In genomic region chr6:29828471-29828797, GRCh38 we compare ENCODE assay signal across 12 cellular contexts. TPM values are rescaled to one million over a fixed set of nuclear protein-coding genes. Genes with fewer than 3 reads are reported as not detected.
DNase-seq lines count a peak whose midpoint lies in the region; ATAC-seq and TF ChIP-seq lines count a peak whose summit lies in the region.
"Had no signal": no experiment of that assay in that cellular context is flagged by ENCODE, and none has a peak within 500 bp of the region (broad histone marks: within the 10 kb centered on the region; RNA-seq: fewer than 3 reads in every experiment).

No MANE protein-coding gene starts in this region.

- H3K4me1 ChIP-seq in naive thymus-derived CD4-positive, alpha-beta T cell (ENCODE audit: control insufficient read depth in 2 of 2, insufficient read depth in 2 of 2, low read length in 2 of 2): no peaks in the 10 kb centered on the region
- H3K4me1 ChIP-seq in thoracic aorta (ENCODE audit: control insufficient read depth in 1 of 2, low read depth in 2 of 2): peaks cover 0 to 5% of the 10 kb centered on the region in 2 donors
- H3K4me1 ChIP-seq in tibial artery: peaks cover 0 to 11% (median 7%) of the 10 kb centered on the region in 4 donors
- H3K4me1 ChIP-seq: HAP-1 had no signal

- peaks cover 13% of the 10 kb centered on the region for H3K4me1 Mint-ChIP-seq in activated CD8-positive, alpha-beta memory T cell treated with anti-CD3 and anti-CD28 coated beads, Interleukin-2, amount 10 ng/mL, durations not matched to agents 7 days and 5 days
- peaks cover 0 to 13% (median 9%) of the 10 kb centered on the region in 7 donors for H3K4me1 Mint-ChIP-seq in naive thymus-derived CD4-positive, alpha-beta T cell

- no peaks in the 10 kb centered on the region for H3K36me3 Mint-ChIP-seq in activated CD8-positive, alpha-beta memory T cell treated with anti-CD3 and anti-CD28 coated beads, Interleukin-2, amount 10 ng/mL, durations not matched to agents 7 days and 5 days
- H3K36me3 Mint-ChIP-seq in naive thymus-derived CD4-positive, alpha-beta T cell: no peaks in the 10 kb centered on the region

- peak overlapping the region in 34 of 59 donors; percentile 6 to 56 (median 34) for H3K4me3 ChIP-seq in dorsolateral prefrontal cortex
- H3K4me3 ChIP-seq in naive thymus-derived CD4-positive, alpha-beta T cell (ENCODE audit: low read length): peak overlapping the region; percentile 9
- peak overlapping the region; percentile 59 for H3K4me3 ChIP-seq in thoracic aorta
- peak overlapping the region in 1 of 2 donors; percentile 25 for H3K4me3 ChIP-seq in tibial artery
- H3K4me3 ChIP-seq: HAP-1, right lobe of liver had no signal

- H3K27ac ChIP-seq in dorsolateral prefrontal cortex: no peak overlapping the region
- no peak overlapping the region for H3K27ac ChIP-seq in naive thymus-derived CD4-positive, alpha-beta T cell (ENCODE audit: low read depth, low read length)
- no peak overlapping the region for H3K27ac ChIP-seq in thoracic aorta
- no peak overlapping the region for H3K27ac ChIP-seq in tibial artery
- H3K27ac ChIP-seq: right lobe of liver had no signal

- H3K27me3 ChIP-seq in dorsolateral prefrontal cortex: peaks cover 0 to 82% (median 29%) of the 10 kb centered on the region in 45 donors
- H3K27me3 ChIP-seq in naive thymus-derived CD4-positive, alpha-beta T cell (ENCODE audit: control insufficient read depth in 2 of 2, insufficient read depth in 2 of 2, low read length in 2 of 2): peaks cover 0 to 19% of the 10 kb centered on the region in 2 donors
- no peaks in the 10 kb centered on the region for H3K27me3 ChIP-seq in thoracic aorta (replicated peaks; ENCODE audit: insufficient read depth)
- H3K27me3 ChIP-seq in tibial artery: peaks cover 4 to 47% of the 10 kb centered on the region in 2 donors

- intact Hi-C loops in dorsolateral prefrontal cortex (cut with DNase I) (no loop called here), tibial artery (cut with DNase I; ENCODE audit: low total_unique reads) (no loop called here)
- intact Hi-C loops in naive thymus-derived CD4-positive, alpha-beta T cell (cut with micrococcal nuclease): no loop called here

- H3K4me3 Mint-ChIP-seq in activated CD8-positive, alpha-beta memory T cell treated with anti-CD3 and anti-CD28 coated beads, Interleukin-2, amount 10 ng/mL, durations not matched to agents 7 days and 5 days: no peak overlapping the region
- H3K4me3 Mint-ChIP-seq in naive thymus-derived CD4-positive, alpha-beta T cell: peak overlapping the region; percentile 37 to 83 (median 62)
- H3K4me3 Mint-ChIP-seq: type B pancreatic cell had no signal

- no peaks in the 10 kb centered on the region for H3K9me3 Mint-ChIP-seq in activated CD8-positive, alpha-beta memory T cell treated with anti-CD3 and anti-CD28 coated beads, Interleukin-2, amount 10 ng/mL, durations not matched to agents 7 days and 5 days (ENCODE audit: low read depth)
- peaks cover 0 to 4% (median 0%) of the 10 kb centered on the region in 11 donors for H3K9me3 Mint-ChIP-seq in naive thymus-derived CD4-positive, alpha-beta T cell

- ATAC-seq in activated CD8-positive, alpha-beta memory T cell treated with anti-CD3 and anti-CD28 coated beads, Interleukin-2, amount 10 ng/mL, durations not matched to agents 7 days and 5 days: no peak
- ATAC-seq in naive thymus-derived CD4-positive, alpha-beta T cell: peak; percentile 47
- no peak for ATAC-seq in thoracic aorta (ENCODE audit: insufficient number of reproducible peaks, low FRiP score, low read depth)

- TF ChIP-seq CTCF in dorsolateral prefrontal cortex (IDR thresholded peaks at IDR 0.05 in 54 of 56, conservative IDR thresholded peaks at IDR 0.05 in 2 of 56; ENCODE audit: low read depth in 1 of 56, partially characterized antibody in 56 of 56) (no peak), thoracic aorta (IDR thresholded peaks at IDR 0.05) (no peak), tibial artery (IDR thresholded peaks at IDR 0.05) (no peak), GM20000 (IDR thresholded peaks at IDR 0.05; ENCODE audit: extremely low read depth, missing control alignments) (no peak)

- DNase-seq in activated CD8-positive, alpha-beta memory T cell treated with anti-CD3 and anti-CD28 coated beads for 24 hours: peak; percentile 67
- DNase-seq in activated CD8-positive, alpha-beta memory T cell treated with anti-CD3 and anti-CD28 coated beads, Interleukin-2, amount 10 ng/mL, durations not matched to agents 7 days and 5 days: no peak
- DNase-seq in dorsolateral prefrontal cortex: no peak
- DNase-seq in naive thymus-derived CD4-positive, alpha-beta T cell: peak in 3 of 9 donors; percentile 7 to 47 (median 35)
- no peak for DNase-seq in thoracic aorta (ENCODE audit: low spot score)
- no peak for DNase-seq in glomerular visceral epithelial cell (ENCODE audit: extremely low spot score)
- no peak for DNase-seq in tibial artery
- DNase-seq in GM20000 (ENCODE audit: low spot score): no peak
- DNase-seq: right lobe of liver had no signal

- POLR2A ChIA-PET in naive thymus-derived CD4-positive, alpha-beta T cell (lab: Charles Lee): no interaction called here

- no peaks in the 10 kb centered on the region for H3K36me3 ChIP-seq in naive thymus-derived CD4-positive, alpha-beta T cell (ENCODE audit: control insufficient read depth in 2 of 3, insufficient read depth in 3 of 3, low read length in 3 of 3)
- H3K36me3 ChIP-seq in thoracic aorta (no peaks in the 10 kb centered on the region), tibial artery (no peaks in the 10 kb centered on the region)
- H3K36me3 ChIP-seq: HAP-1, right lobe of liver had no signal

- CTCF ChIA-PET in activated CD8-positive, alpha-beta memory T cell treated with anti-CD3 and anti-CD28 coated beads, Interleukin-2, amount 10 ng/mL, durations not matched to agents 7 days and 5 days (lab: Charles Lee): no interaction called here
- CTCF ChIA-PET in naive thymus-derived CD4-positive, alpha-beta T cell (lab: Charles Lee): no interaction called here

- H3K27ac Mint-ChIP-seq in activated CD8-positive, alpha-beta memory T cell treated with anti-CD3 and anti-CD28 coated beads, Interleukin-2, amount 10 ng/mL, durations not matched to agents 7 days and 5 days: no peak overlapping the region
- H3K27ac Mint-ChIP-seq in naive thymus-derived CD4-positive, alpha-beta T cell: no peak overlapping the region
- H3K27ac Mint-ChIP-seq: type B pancreatic cell had no signal

- no peaks in the 10 kb centered on the region for H3K9me3 ChIP-seq in naive thymus-derived CD4-positive, alpha-beta T cell (ENCODE audit: control insufficient read depth in 2 of 3, low read length in 3 of 3)
- H3K9me3 ChIP-seq in thoracic aorta (no peaks in the 10 kb centered on the region), tibial artery (no peaks in the 10 kb centered on the region)
- H3K9me3 ChIP-seq: HAP-1, right lobe of liver had no signal

- peaks cover 86% of the 10 kb centered on the region for H3K27me3 Mint-ChIP-seq in activated CD8-positive, alpha-beta memory T cell treated with anti-CD3 and anti-CD28 coated beads, Interleukin-2, amount 10 ng/mL, durations not matched to agents 7 days and 5 days
- H3K27me3 Mint-ChIP-seq in naive thymus-derived CD4-positive, alpha-beta T cell: peaks cover 65 to 90% (median 71%) of the 10 kb centered on the region in 5 donors

RNA-seq across cellular contexts. Expression of gene HLA-G, which starts 0.8 kb away (rescaled TPM):
- total RNA-seq in activated CD8-positive, alpha-beta memory T cell treated with anti-CD3 and anti-CD28 coated beads, Interleukin-2, amount 10 ng/mL, durations not matched to agents 7 days and 5 days: under 1 TPM; 0.66 to 0.85 TPM
- total RNA-seq in dorsolateral prefrontal cortex (1 to 10 TPM in 3 of 120 experiments, under 1 TPM in 9, not detected in 108; 0.44 to 1.6 (median 0.55) TPM), thoracic aorta (under 1 TPM in 1 of 2 donors, not detected in 1; 0.85 TPM)
- total RNA-seq in naive thymus-derived CD4-positive, alpha-beta T cell: 1 to 10 TPM in 1 of 5 experiments, under 1 TPM in 3, not detected in 1; 0.32 to 2.7 (median 0.64) TPM
- 1 to 10 TPM in 1 of 2 donors, under 1 TPM in 1; 0.98 to 1.0 TPM for polyA plus RNA-seq in naive thymus-derived CD4-positive, alpha-beta T cell
- total RNA-seq: cerebellum had no signal
